Comparison of ENCODE assay signal across 21 cellular contexts in the genomic region with DNA sequence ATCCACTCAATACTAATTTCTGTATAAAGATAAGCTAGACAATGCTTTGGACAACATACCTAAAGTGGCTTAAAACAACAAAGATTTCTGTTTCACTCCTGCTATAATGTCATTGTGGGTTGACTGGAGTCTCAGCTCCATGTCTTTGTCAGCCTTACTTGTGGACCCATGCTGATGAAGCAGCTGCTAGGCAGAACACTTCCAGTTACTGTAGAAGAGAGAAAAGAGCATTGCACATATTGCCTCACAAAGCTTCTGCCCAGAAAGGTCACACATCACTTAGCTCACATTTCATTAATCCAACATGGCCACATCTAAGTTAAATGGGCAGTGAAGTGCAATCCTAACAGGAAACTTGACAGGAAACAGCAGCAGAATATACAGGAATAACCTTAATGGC.
A peak's percentile ranks its signal among the peaks of the same experiment; 100 is the strongest.
DNase-seq lines count a peak whose midpoint lies in the region; ATAC-seq lines count a peak whose summit lies in the region.
"Had no signal": no experiment of that assay in that cellular context is flagged by ENCODE, and none has a peak within 500 bp of the region (broad histone marks: within the 10 kb centered on the region; RNA-seq: fewer than 3 reads in every experiment).

No MANE protein-coding gene starts in this region.

- H3K27me3 Mint-ChIP-seq in activated T-helper 17 cell treated with anti-CD3 and anti-CD28 coated beads, Interleukin-2, amount 50 U/mL, for 72 hours, result no peaks in the 10 kb centered on the region
- H3K27me3 Mint-ChIP-seq: CD4-positive, alpha-beta T cell; CD8-positive, alpha-beta memory T cell had no signal

- no peak for ATAC-seq in HG03139 (IDR thresholded peaks at IDR 0.05; ENCODE audit: unreplicated experiment)
- ATAC-seq in activated T-helper 17 cell treated with anti-CD3 and anti-CD28 coated beads, Interleukin-2, amount 50 U/mL, for 72 hours (replicated peaks), result no peak
- no peak for ATAC-seq in HG03342 (IDR thresholded peaks at IDR 0.05; ENCODE audit: unreplicated experiment)
- ATAC-seq: GM12878, GM23338, HCT116 had no signal

- DNase-seq in DMS53 (lab: John Stamatoyannopoulos, UW) (peak; percentile 3), DMS53 treated with DMSO at 0.1 percent for 48 hours (lab: John Stamatoyannopoulos, UW; ENCODE audit: unreplicated experiment) (no peak), cerebellar cortex (ENCODE audit: low spot score) (peak; percentile 72), left kidney (ENCODE audit: low read depth, low spot score) (peak; percentile 6), pons (ENCODE audit: low spot score) (peak; percentile 26)
- DNase-seq: ACHN; AML-193; BE2C; CD4-positive, alpha-beta T cell; CD8-positive, alpha-beta memory T cell; DMS 273 treated with DMSO at 0.1 percent for 48 hours; DND-41; GDM1; H9 had no signal

- H3K4me3 Mint-ChIP-seq in activated T-helper 17 cell treated with anti-CD3 and anti-CD28 coated beads, Interleukin-2, amount 50 U/mL, for 72 hours, result no peak overlapping the region
- H3K4me3 Mint-ChIP-seq: CD14-positive monocyte; CD4-positive, alpha-beta T cell; CD8-positive, alpha-beta memory T cell; GM23338; H9 had no signal

- no peak overlapping the region for H3K27ac Mint-ChIP-seq in activated T-helper 17 cell treated with anti-CD3 and anti-CD28 coated beads, Interleukin-2, amount 50 U/mL, for 72 hours
- H3K27ac Mint-ChIP-seq: CD14-positive monocyte; CD4-positive, alpha-beta T cell; GM23338; H9 had no signal

- no peaks in the 10 kb centered on the region for H3K36me3 Mint-ChIP-seq in activated T-helper 17 cell treated with anti-CD3 and anti-CD28 coated beads, Interleukin-2, amount 50 U/mL, for 72 hours (ENCODE audit: low read depth)
- H3K36me3 Mint-ChIP-seq: CD14-positive monocyte; CD8-positive, alpha-beta memory T cell had no signal

- H3K9me3 Mint-ChIP-seq in activated T-helper 17 cell treated with anti-CD3 and anti-CD28 coated beads, Interleukin-2, amount 50 U/mL, for 72 hours, result peaks cover 17% of the 10 kb centered on the region

- no peaks in the 10 kb centered on the region for H3K4me1 Mint-ChIP-seq in activated T-helper 17 cell treated with anti-CD3 and anti-CD28 coated beads, Interleukin-2, amount 50 U/mL, for 72 hours
- H3K4me1 Mint-ChIP-seq: CD14-positive monocyte; CD8-positive, alpha-beta memory T cell; GM23338 had no signal
